ENCODE assay signal across 8 cellular contexts in genomic region chr9:122827759-122828090, GRCh38. TPM values are rescaled to one million over a fixed set of nuclear protein-coding genes. Genes with fewer than 3 reads are reported as not detected.
A peak's percentile ranks its signal among the peaks of the same experiment; 100 is the strongest.
DNase-seq lines count a peak whose midpoint lies in the region; ATAC-seq and TF ChIP-seq lines count a peak whose summit lies in the region.

No MANE protein-coding gene starts in this region.

- intact Hi-C loops in activated B cell treated with CpG ODN at 0.5 μM for 24 hours (cut with micrococcal nuclease) = loop anchor here (1.0 to 10.0 kb wide), 5 partner anchors 77 to 1457 kb away; partner anchors contain the start of genes RABGAP1, RC3H2, STOM and ZBTB6

- POLR2A ChIA-PET in activated B cell treated with CpG ODN at 0.5 μM for 24 hours (lab: Charles Lee) = interaction anchor here (0.6 to 2.6 kb wide), 5 partner anchors 11 to 164 kb away, joined by 4 to 15 read pairs (median 7); partner anchors contain the start of genes RABGAP1, RC3H2 and ZBTB6

- peak; percentile 10 for ATAC-seq in GM18907 (IDR thresholded peaks at IDR 0.05; ENCODE audit: unreplicated experiment)
- peak; percentile 2 for ATAC-seq in HG03139 (IDR thresholded peaks at IDR 0.05; ENCODE audit: unreplicated experiment)
- peak; percentile 0 for ATAC-seq in activated B cell treated with CpG ODN at 0.5 μM for 24 hours (ENCODE audit: low read depth)

- H3K4me1 Mint-ChIP-seq in activated B cell treated with CpG ODN at 0.5 μM for 24 hours = peaks cover 13% of the 10 kb centered on the region

- peak overlapping the region; percentile 82 for H3K27ac ChIP-seq in cardiac muscle cell
- peak overlapping the region; percentile 99 for H3K27ac ChIP-seq in rectal smooth muscle tissue (ENCODE audit: low read depth, low read length)

- H3K27me3 ChIP-seq in cardiac muscle cell (no peaks in the 10 kb centered on the region), rectal smooth muscle tissue (ENCODE audit: control insufficient read depth, insufficient read depth, low read length) (no peaks in the 10 kb centered on the region)

- peak overlapping the region; percentile 91 for H3K27ac Mint-ChIP-seq in activated B cell treated with CpG ODN at 0.5 μM for 24 hours

- H3K4me1 ChIP-seq in cardiac muscle cell (ENCODE audit: low read depth) (peaks cover 9% of the 10 kb centered on the region), rectal smooth muscle tissue (ENCODE audit: control insufficient read depth, insufficient read depth, low read length) (peaks cover 2% of the 10 kb centered on the region)

- H3K9ac ChIP-seq in rectal smooth muscle tissue (ENCODE audit: low read length) = no peak overlapping the region

- no peaks in the 10 kb centered on the region for H3K27me3 Mint-ChIP-seq in activated B cell treated with CpG ODN at 0.5 μM for 24 hours

- H3K36me3 ChIP-seq in cardiac muscle cell (peaks cover 13% of the 10 kb centered on the region), rectal smooth muscle tissue (ENCODE audit: control insufficient read depth, insufficient read depth, low read length) (peaks cover 3% of the 10 kb centered on the region)

- DNase-seq in A172 (ENCODE audit: low spot score) = peak; percentile 34
- no peak for DNase-seq in activated B cell treated with CpG ODN at 0.5 μM for 24 hours
- DNase-seq in cardiac muscle cell (ENCODE audit: low read depth in 1 of 2, low spot score in 1 of 2) = peak; percentile 45 to 57
- DNase-seq in effector CD8-positive, alpha-beta T cell (lab: John Stamatoyannopoulos, UW) = no peak
- DNase-seq in NCI-H1105 treated with DMSO at 0.1 percent for 48 hours (lab: John Stamatoyannopoulos, UW) = no peak

- CTCF ChIA-PET in activated B cell treated with CpG ODN at 0.5 μM for 24 hours (lab: Charles Lee) = no interaction called here

- TF ChIP-seq CTCF in activated B cell treated with CpG ODN at 0.5 μM for 24 hours (IDR thresholded peaks at IDR 0.05) (no peak), cardiac muscle cell (IDR thresholded peaks at IDR 0.05; ENCODE audit: low read depth, low read length) (no peak)

- H3K9me3 ChIP-seq in cardiac muscle cell (ENCODE audit: low read depth) = no peaks in the 10 kb centered on the region

- H3K4me3 Mint-ChIP-seq in activated B cell treated with CpG ODN at 0.5 μM for 24 hours = peak overlapping the region; percentile 88

- peaks cover 27% of the 10 kb centered on the region for H3K36me3 Mint-ChIP-seq in activated B cell treated with CpG ODN at 0.5 μM for 24 hours (ENCODE audit: low read depth)

- H3K4me3 ChIP-seq in cardiac muscle cell (peak overlapping the region; percentile 78), rectal smooth muscle tissue (ENCODE audit: low read length) (peak overlapping the region; percentile 96)

- no peaks in the 10 kb centered on the region for H3K9me3 Mint-ChIP-seq in activated B cell treated with CpG ODN at 0.5 μM for 24 hours

RNA-seq across cellular contexts. Expression of gene PDCL, which starts 0.7 kb away (rescaled TPM):
- total RNA-seq in A172 (2014; rRNA removed; shearing (Covaris generic)) = 51.6 and 54.3 TPM in 2 replicates
- 12.7 and 14.6 TPM in 2 replicates for total RNA-seq in activated B cell treated with CpG ODN at 0.5 μM for 24 hours
- 17.4 and 20.8 TPM in 2 replicates for total RNA-seq in cardiac muscle cell
- 14.2 and 15.3 TPM in 2 replicates for polyA plus RNA-seq in cardiac muscle cell

RNA-seq across cellular contexts. Expression of gene OR1K1, which starts 27.8 kb away (rescaled TPM):
- total RNA-seq in A172 (2014; rRNA removed; shearing (Covaris generic)) = not detected in 2 replicates
- not detected in 2 replicates for total RNA-seq in activated B cell treated with CpG ODN at 0.5 μM for 24 hours
- not detected in 2 replicates for total RNA-seq in cardiac muscle cell
- 0.20 and 0.44 TPM in 2 replicates for polyA plus RNA-seq in cardiac muscle cell

RNA-seq across cellular contexts. Expression of gene OR5C1, which starts 39.0 kb away (rescaled TPM):
- not detected in 2 replicates for total RNA-seq in A172 (2014; rRNA removed; shearing (Covaris generic))
- not detected in 2 replicates for total RNA-seq in activated B cell treated with CpG ODN at 0.5 μM for 24 hours
- not detected in 2 replicates for total RNA-seq in cardiac muscle cell
- polyA plus RNA-seq in cardiac muscle cell = not detected in 2 replicates

Comparison
In these comparisons a context has a peak if more than half of its experiments do, and no peak if none do; other contexts are left out.
1. DNase-seq: peak in A172 (single experiment) and cardiac muscle cell (2 of 2); none in activated B cell treated with CpG ODN at 0.5 μM for 24 hours (single experiment), effector CD8-positive, alpha-beta T cell (single experiment) and NCI-H1105 treated with DMSO at 0.1 percent for 48 hours (single experiment).
2. Peak in every context shown above with its lines, with median percentiles within 50 percentile points of each other: ATAC-seq.